In the genomic region with DNA sequence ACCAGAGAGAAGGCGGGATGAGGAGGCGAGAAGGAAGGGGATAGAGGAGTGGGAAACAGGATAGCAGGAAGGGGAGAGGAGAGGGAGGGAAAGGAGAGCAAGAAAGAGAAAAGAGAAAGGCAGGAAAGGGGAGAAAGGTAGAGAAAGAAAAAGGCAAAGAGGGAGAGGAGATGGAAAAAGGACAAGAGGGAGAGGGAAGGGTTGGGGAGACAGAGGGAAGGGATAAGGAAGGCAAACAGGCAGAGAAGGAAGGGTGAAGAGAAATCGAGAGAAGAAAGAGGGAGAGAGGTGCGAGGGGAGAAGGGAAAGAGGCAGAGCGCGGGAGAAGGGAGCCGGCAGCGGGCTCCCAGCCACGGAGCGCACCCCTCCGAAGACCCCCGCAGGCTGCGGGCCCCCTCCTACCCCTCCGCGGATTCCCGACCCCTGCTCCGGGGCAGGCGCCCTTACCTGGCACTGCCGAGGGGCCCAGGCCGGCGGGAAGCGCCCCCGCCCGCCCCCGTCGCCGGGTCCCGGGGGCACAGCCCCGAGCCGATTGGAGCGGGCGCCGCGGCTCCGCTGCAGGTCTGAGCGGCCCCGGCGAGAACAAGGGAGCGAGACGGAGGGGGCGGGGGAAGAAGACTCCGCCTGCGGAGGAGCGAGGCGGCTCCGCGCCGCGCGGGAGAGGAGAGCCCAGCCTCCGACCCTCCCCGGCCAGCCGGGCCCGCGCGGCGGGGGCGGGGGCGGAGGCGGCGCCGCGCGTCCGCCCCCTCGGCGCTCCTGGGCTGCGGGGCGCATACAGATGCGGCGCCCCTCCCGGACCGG, we compare ENCODE assay signal across 1 cellular context.
TF ChIP-seq lines count a peak whose summit lies in the region.

TSS of gene CDH24 (minus strand) at position 565 of the 801 bp plus-strand sequence. CDS start 1,787 bp downstream, outside the sequence.

TF ChIP-seq in HepG2, 621 proteins besides CTCF, POLR2A, EP300 and RAD21 (continued from another document and continues in another):
- TF ChIP-seq NFAT5 (CRISPR knock-in tag; IDR thresholded peaks at IDR 0.05) (peak; percentile 42; the same call in 1 of the 2 replicates), MAZ (IDR thresholded peaks at IDR 0.05; ENCODE audit: borderline replicate concordance, low read depth, low read length) (no peak), MAZ (CRISPR knock-in tag; IDR thresholded peaks at IDR 0.05; ENCODE audit: low read depth) (no peak), TFE3 (CRISPR knock-in tag; IDR thresholded peaks at IDR 0.05) (no peak), ZNF296 (CRISPR knock-in tag; conservative IDR thresholded peaks at IDR 0.05) (0 out of 2 replicates have a peak, but pooled peaks have one; percentile 65), ZNF136 (CRISPR knock-in tag; IDR thresholded peaks at IDR 0.05; ENCODE audit: low read depth) (0 out of 2 replicates have a peak, but pooled peaks have one; percentile 17), RBM22 (optimal IDR thresholded peaks at IDR 0.05; ENCODE audit: low read length) (no peak), FOXA1 (IDR thresholded peaks at IDR 0.05) (peak; percentile 36; the same call in 1 of the 2 replicates), FOXA1 (CRISPR knock-in tag; IDR thresholded peaks at IDR 0.05) (no peak), IRX3 (CRISPR knock-in tag; IDR thresholded peaks at IDR 0.05; ENCODE audit: borderline replicate concordance, low read depth) (no peak; the same call in 1 of the 2 replicates), KAT2B (IDR thresholded peaks at IDR 0.05; ENCODE audit: borderline replicate concordance, low read depth, low read length) (no peak), ZNF75D (CRISPR knock-in tag; IDR thresholded peaks at IDR 0.05; ENCODE audit: borderline replicate concordance) (no peak), ZFP82 (CRISPR knock-in tag; IDR thresholded peaks at IDR 0.05; ENCODE audit: borderline replicate concordance) (no peak), PRMT3 (CRISPR knock-in tag; IDR thresholded peaks at IDR 0.05; ENCODE audit: borderline replicate concordance, low read depth) (no peak; the same call in 1 of the 2 replicates), ZMAT5 (CRISPR knock-in tag; IDR thresholded peaks at IDR 0.05; ENCODE audit: borderline replicate concordance, low read depth) (no peak), NBN (conservative IDR thresholded peaks at IDR 0.05) (peak; percentile 96), ZSCAN5A (CRISPR knock-in tag; IDR thresholded peaks at IDR 0.05; ENCODE audit: borderline replicate concordance) (no peak)
- TF ChIP-seq, protein P1, sequence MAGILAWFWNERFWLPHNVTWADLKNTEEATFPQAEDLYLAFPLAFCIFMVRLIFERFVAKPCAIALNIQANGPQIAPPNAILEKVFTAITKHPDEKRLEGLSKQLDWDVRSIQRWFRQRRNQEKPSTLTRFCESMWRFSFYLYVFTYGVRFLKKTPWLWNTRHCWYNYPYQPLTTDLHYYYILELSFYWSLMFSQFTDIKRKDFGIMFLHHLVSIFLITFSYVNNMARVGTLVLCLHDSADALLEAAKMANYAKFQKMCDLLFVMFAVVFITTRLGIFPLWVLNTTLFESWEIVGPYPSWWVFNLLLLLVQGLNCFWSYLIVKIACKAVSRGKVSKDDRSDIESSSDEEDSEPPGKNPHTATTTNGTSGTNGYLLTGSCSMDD (CRISPR knock-in tag; IDR thresholded peaks at IDR 0.05) = no peak
- TF ChIP-seq, protein P2, sequence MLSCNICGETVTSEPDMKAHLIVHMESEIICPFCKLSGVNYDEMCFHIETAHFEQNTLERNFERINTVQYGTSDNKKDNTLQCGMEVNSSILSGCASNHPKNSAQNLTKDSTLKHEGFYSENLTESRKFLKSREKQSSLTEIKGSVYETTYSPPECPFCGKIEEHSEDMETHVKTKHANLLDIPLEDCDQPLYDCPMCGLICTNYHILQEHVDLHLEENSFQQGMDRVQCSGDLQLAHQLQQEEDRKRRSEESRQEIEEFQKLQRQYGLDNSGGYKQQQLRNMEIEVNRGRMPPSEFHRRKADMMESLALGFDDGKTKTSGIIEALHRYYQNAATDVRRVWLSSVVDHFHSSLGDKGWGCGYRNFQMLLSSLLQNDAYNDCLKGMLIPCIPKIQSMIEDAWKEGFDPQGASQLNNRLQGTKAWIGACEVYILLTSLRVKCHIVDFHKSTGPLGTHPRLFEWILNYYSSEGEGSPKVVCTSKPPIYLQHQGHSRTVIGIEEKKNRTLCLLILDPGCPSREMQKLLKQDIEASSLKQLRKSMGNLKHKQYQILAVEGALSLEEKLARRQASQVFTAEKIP (CRISPR knock-in tag; IDR thresholded peaks at IDR 0.05; ENCODE audit: borderline replicate concordance) = no peak
- TF ChIP-seq, protein P3, sequence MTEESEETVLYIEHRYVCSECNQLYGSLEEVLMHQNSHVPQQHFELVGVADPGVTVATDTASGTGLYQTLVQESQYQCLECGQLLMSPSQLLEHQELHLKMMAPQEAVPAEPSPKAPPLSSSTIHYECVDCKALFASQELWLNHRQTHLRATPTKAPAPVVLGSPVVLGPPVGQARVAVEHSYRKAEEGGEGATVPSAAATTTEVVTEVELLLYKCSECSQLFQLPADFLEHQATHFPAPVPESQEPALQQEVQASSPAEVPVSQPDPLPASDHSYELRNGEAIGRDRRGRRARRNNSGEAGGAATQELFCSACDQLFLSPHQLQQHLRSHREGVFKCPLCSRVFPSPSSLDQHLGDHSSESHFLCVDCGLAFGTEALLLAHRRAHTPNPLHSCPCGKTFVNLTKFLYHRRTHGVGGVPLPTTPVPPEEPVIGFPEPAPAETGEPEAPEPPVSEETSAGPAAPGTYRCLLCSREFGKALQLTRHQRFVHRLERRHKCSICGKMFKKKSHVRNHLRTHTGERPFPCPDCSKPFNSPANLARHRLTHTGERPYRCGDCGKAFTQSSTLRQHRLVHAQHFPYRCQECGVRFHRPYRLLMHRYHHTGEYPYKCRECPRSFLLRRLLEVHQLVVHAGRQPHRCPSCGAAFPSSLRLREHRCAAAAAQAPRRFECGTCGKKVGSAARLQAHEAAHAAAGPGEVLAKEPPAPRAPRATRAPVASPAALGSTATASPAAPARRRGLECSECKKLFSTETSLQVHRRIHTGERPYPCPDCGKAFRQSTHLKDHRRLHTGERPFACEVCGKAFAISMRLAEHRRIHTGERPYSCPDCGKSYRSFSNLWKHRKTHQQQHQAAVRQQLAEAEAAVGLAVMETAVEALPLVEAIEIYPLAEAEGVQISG (CRISPR knock-in tag; IDR thresholded peaks at IDR 0.05) = no peak
- TF ChIP-seq, protein P4, sequence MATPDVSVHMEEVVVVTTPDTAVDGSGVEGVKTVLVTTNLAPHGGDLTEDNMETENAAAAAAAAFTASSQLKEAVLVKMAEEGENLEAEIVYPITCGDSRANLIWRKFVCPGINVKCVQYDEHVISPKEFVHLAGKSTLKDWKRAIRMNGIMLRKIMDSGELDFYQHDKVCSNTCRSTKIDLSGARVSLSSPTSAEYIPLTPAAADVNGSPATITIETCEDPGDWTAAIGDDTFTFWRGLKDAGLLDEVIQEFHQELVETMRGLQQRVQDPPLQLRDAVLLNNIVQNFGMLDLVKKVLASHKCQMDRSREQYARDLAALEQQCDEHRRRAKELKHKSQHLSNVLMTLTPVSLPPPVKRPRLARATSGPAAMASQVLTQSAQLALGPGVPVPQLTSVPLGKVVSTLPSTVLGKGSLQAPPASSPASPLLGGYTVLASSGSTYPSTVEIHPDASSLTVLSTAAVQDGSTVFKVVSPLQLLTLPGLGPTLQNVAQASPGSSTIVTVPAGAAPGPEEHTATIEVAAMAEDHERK (CRISPR knock-in tag; IDR thresholded peaks at IDR 0.05; ENCODE audit: low read depth) = no peak
- TF ChIP-seq, protein P5, sequence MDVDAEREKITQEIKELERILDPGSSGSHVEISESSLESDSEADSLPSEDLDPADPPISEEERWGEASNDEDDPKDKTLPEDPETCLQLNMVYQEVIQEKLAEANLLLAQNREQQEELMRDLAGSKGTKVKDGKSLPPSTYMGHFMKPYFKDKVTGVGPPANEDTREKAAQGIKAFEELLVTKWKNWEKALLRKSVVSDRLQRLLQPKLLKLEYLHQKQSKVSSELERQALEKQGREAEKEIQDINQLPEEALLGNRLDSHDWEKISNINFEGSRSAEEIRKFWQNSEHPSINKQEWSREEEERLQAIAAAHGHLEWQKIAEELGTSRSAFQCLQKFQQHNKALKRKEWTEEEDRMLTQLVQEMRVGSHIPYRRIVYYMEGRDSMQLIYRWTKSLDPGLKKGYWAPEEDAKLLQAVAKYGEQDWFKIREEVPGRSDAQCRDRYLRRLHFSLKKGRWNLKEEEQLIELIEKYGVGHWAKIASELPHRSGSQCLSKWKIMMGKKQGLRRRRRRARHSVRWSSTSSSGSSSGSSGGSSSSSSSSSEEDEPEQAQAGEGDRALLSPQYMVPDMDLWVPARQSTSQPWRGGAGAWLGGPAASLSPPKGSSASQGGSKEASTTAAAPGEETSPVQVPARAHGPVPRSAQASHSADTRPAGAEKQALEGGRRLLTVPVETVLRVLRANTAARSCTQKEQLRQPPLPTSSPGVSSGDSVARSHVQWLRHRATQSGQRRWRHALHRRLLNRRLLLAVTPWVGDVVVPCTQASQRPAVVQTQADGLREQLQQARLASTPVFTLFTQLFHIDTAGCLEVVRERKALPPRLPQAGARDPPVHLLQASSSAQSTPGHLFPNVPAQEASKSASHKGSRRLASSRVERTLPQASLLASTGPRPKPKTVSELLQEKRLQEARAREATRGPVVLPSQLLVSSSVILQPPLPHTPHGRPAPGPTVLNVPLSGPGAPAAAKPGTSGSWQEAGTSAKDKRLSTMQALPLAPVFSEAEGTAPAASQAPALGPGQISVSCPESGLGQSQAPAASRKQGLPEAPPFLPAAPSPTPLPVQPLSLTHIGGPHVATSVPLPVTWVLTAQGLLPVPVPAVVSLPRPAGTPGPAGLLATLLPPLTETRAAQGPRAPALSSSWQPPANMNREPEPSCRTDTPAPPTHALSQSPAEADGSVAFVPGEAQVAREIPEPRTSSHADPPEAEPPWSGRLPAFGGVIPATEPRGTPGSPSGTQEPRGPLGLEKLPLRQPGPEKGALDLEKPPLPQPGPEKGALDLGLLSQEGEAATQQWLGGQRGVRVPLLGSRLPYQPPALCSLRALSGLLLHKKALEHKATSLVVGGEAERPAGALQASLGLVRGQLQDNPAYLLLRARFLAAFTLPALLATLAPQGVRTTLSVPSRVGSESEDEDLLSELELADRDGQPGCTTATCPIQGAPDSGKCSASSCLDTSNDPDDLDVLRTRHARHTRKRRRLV (CRISPR knock-in tag; IDR thresholded peaks at IDR 0.05) = no peak
